ENCODE assay signal across 9 cellular contexts in the genomic region with DNA sequence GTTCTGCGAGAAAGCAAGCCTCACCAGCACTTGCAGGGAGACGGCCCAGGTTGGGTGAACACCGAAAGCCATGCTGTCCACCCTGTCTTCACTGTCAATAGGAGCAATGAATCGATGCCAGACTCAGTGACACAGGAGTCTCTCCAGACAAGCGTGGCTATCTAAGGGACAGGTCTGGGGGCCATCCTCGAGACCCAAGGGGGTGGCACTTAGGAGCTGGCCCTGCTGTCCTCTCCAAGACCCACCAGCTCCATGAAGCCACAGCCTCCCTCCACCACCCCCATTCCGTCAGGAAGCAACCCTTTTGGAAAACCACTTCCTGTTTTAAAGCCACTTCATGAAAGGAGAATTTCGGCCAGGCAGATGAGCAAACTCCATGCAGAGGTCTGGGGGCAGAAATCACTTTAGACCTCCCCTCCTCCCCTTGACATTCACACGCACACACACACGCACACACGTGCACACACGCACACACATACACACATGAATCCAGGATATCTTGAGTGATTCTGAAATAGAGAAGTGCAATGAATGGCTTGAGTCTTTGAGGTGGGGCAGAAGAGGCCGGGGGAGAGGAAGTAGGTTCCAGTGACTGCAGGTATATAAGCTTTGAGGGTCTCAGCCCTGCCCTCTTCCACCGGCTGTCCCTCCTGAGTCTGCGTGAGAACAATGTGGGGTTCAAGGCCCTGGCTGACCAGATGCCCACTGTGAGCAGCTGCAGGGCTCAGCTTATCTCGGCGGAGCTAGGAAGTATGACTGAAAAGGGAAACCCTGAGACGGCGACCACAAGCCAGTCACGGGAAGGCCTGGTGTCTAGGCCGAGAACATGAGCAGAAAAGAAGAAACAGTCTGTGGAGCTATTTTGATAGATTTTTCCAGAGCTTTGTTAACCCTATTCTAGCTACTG. TPM values are rescaled to one million over a fixed set of nuclear protein-coding genes. Genes with fewer than 3 reads are reported as not detected.
DNase-seq lines count a peak whose midpoint lies in the region; ATAC-seq lines count a peak whose summit lies in the region.
"Had no signal": no experiment of that assay in that cellular context is flagged by ENCODE, and none has a peak within 500 bp of the region (broad histone marks: within the 10 kb centered on the region; RNA-seq: fewer than 3 reads in every experiment).

No MANE protein-coding gene starts in this region.

- no peaks in the 10 kb centered on the region for H3K27me3 Mint-ChIP-seq in activated naive CD8-positive, alpha-beta T cell treated with anti-CD3 and anti-CD28 coated beads, Interleukin-2, amount 50 U/mL, for 24 hours

- peaks cover 55% of the 10 kb centered on the region for H3K36me3 Mint-ChIP-seq in activated naive CD8-positive, alpha-beta T cell treated with anti-CD3 and anti-CD28 coated beads, Interleukin-2, amount 50 U/mL, for 24 hours (ENCODE audit: low read depth)

- H3K4me3 ChIP-seq in mucosa of rectum (ENCODE audit: low read length in 2 of 2) = peak overlapping the region in 1 of 2 donors; percentile 26
- H3K4me3 ChIP-seq: pancreas had no signal

- H3K27ac Mint-ChIP-seq in activated naive CD8-positive, alpha-beta T cell treated with anti-CD3 and anti-CD28 coated beads, Interleukin-2, amount 50 U/mL, for 24 hours = peak overlapping the region; percentile 95

- no peaks in the 10 kb centered on the region for H3K9me3 Mint-ChIP-seq in activated naive CD8-positive, alpha-beta T cell treated with anti-CD3 and anti-CD28 coated beads, Interleukin-2, amount 50 U/mL, for 24 hours

- H3K36me3 ChIP-seq in mucosa of rectum (ENCODE audit: control insufficient read depth in 2 of 2, insufficient read depth in 2 of 2, low read length in 2 of 2) = peaks cover 5 to 13% of the 10 kb centered on the region in 2 donors
- H3K36me3 ChIP-seq: pancreas had no signal

- ATAC-seq in GM18907 (IDR thresholded peaks at IDR 0.05; ENCODE audit: unreplicated experiment) = peak; percentile 61
- ATAC-seq in HG02943 (IDR thresholded peaks at IDR 0.05; ENCODE audit: low read depth, unreplicated experiment) = peak; percentile 56
- peak; percentile 79 for ATAC-seq in activated naive CD8-positive, alpha-beta T cell treated with anti-CD3 and anti-CD28 coated beads, Interleukin-2, amount 50 U/mL, for 24 hours

- no peaks in the 10 kb centered on the region for H3K9me3 ChIP-seq in mucosa of rectum (ENCODE audit: control insufficient read depth in 2 of 2, low read length in 2 of 2)
- H3K9me3 ChIP-seq: pancreas had no signal

- H3K27ac ChIP-seq in mucosa of rectum (ENCODE audit: low read depth in 2 of 2, low read length in 2 of 2) = peak overlapping the region; percentile 41 to 74

- H3K9ac ChIP-seq in mucosa of rectum (ENCODE audit: low read depth in 1 of 2, low read length in 2 of 2) = peak overlapping the region in 1 of 2 donors; percentile 14

- DNase-seq in RPMI7951 (ENCODE audit: low read depth) = peak; percentile 57
- peak; percentile 68 for DNase-seq in activated naive CD8-positive, alpha-beta T cell treated with anti-CD3 and anti-CD28 coated beads, Interleukin-2, amount 50 U/mL, for 24 hours
- no peak for DNase-seq in HuH-7.5 (ENCODE audit: low spot score)
- DNase-seq in NCI-H446 treated with DMSO at 0.1 percent for 48 hours (lab: John Stamatoyannopoulos, UW) = no peak
- no peak for DNase-seq in cortex of kidney (lab: John Stamatoyannopoulos, UW)
- DNase-seq: pancreas had no signal

- no peaks in the 10 kb centered on the region for H3K27me3 ChIP-seq in mucosa of rectum (ENCODE audit: control insufficient read depth in 2 of 2, insufficient read depth in 2 of 2, low read length in 2 of 2)
- H3K27me3 ChIP-seq: pancreas had no signal

- H3K4me3 Mint-ChIP-seq in activated naive CD8-positive, alpha-beta T cell treated with anti-CD3 and anti-CD28 coated beads, Interleukin-2, amount 50 U/mL, for 24 hours = peak overlapping the region; percentile 48

- H3K4me1 ChIP-seq in mucosa of rectum (ENCODE audit: control insufficient read depth in 2 of 2, insufficient read depth in 2 of 2, low read length in 2 of 2) = peaks cover 13 to 19% of the 10 kb centered on the region in 2 donors
- H3K4me1 ChIP-seq: pancreas had no signal

- H3K4me1 Mint-ChIP-seq in activated naive CD8-positive, alpha-beta T cell treated with anti-CD3 and anti-CD28 coated beads, Interleukin-2, amount 50 U/mL, for 24 hours = peaks cover 81% of the 10 kb centered on the region

RNA-seq across cellular contexts. Expression of a gene that starts 25.0 kb away (rescaled TPM):
- 21.5 and 22.9 TPM in 2 replicates for total RNA-seq in RPMI7951 (2014; rRNA removed; shearing (Covaris generic))

Comparison
In these comparisons a context has a peak if more than half of its experiments do, and no peak if none do; other contexts are left out.
1. DNase-seq: peak in RPMI7951 (single experiment) and activated naive CD8-positive, alpha-beta T cell treated with anti-CD3 and anti-CD28 coated beads, Interleukin-2, amount 50 U/mL, for 24 hours (single experiment); none in HuH-7.5 (single experiment), NCI-H446 treated with DMSO at 0.1 percent for 48 hours (single experiment) and cortex of kidney (single experiment).
2. Peak in every context shown above with its lines, with median percentiles within 50 percentile points of each other: ATAC-seq.